20 cellular contexts compared by ENCODE assay signal in genomic region chrX:53656845-53657244, GRCh38. TPM values are rescaled to one million over a fixed set of nuclear protein-coding genes. Genes with fewer than 3 reads are reported as not detected.
A peak's percentile ranks its signal among the peaks of the same experiment; 100 is the strongest.
DNase-seq lines count a peak whose midpoint lies in the region; ATAC-seq, FAIRE-seq and TF ChIP-seq lines count a peak whose summit lies in the region.
"Had no signal": no experiment of that assay in that cellular context is flagged by ENCODE, and none has a peak within 500 bp of the region (broad histone marks: within the 10 kb centered on the region; RNA-seq: fewer than 3 reads in every experiment).

No MANE protein-coding gene starts in this region.

- peak; percentile 67 for FAIRE-seq in D721Med (lab: Jason Lieb, UNC)
- FAIRE-seq in G401.6 (lab: Jason Lieb, UNC), result peak; percentile 48
- peak; percentile 93 for FAIRE-seq in colon (lab: Jason Lieb, UNC)
- FAIRE-seq: GM12891, GM18507 had no signal

- H3K4ac ChIP-seq in mesendoderm (ENCODE audit: low read depth, low read length), result no peak overlapping the region

- no CpG with 5 or more reads among the region's 1 CpG for WGBS in mesendoderm (ENCODE audit: extremely low coverage, insufficient coverage, low lambda C conversion rate)

- intact Hi-C loops in mucosa of descending colon (cut with DNase I, micrococcal nuclease), result no loop called here

- H2BK120ac ChIP-seq in mesendoderm (ENCODE audit: low read depth, low read length), result no peak overlapping the region

- H3K4me3 ChIP-seq in mucosa of descending colon (no peak overlapping the region), mesendoderm (ENCODE audit: low read length) (no peak overlapping the region)
- H3K4me3 ChIP-seq: GM23338 had no signal

- peaks cover 6% of the 10 kb centered on the region for H3K4me1 Mint-ChIP-seq in osteocyte (ENCODE audit: unreplicated experiment)
- H3K4me1 Mint-ChIP-seq: GM23338, H9 had no signal

- H3K9me3 ChIP-seq in mucosa of descending colon, result no peaks in the 10 kb centered on the region
- H3K9me3 ChIP-seq: Caco-2 had no signal

- peaks cover 34% of the 10 kb centered on the region for H3K79me2 ChIP-seq in mesendoderm (ENCODE audit: control insufficient read depth, insufficient read depth, low read length)

- TF ChIP-seq CTCF in D721Med (IDR thresholded peaks at IDR 0.05; ENCODE audit: insufficient read depth, missing control alignments) (no peak), mucosa of descending colon (IDR thresholded peaks at IDR 0.05) (no peak), osteocyte (IDR thresholded peaks at IDR 0.05) (no peak)

- H3K27ac ChIP-seq in mesendoderm (ENCODE audit: low read depth, low read length), result no peak overlapping the region

- no peaks in the 10 kb centered on the region for H3K36me3 ChIP-seq in mucosa of descending colon (ENCODE audit: low read depth)
- no peaks in the 10 kb centered on the region for H3K36me3 ChIP-seq in mesendoderm (ENCODE audit: control insufficient read depth, insufficient read depth, low read length)

- H3K23ac ChIP-seq in mesendoderm (ENCODE audit: low read length), result no peak overlapping the region

- H3K36me3 Mint-ChIP-seq in osteocyte (ENCODE audit: unreplicated experiment), result peaks cover 5% of the 10 kb centered on the region

- H2BK5ac ChIP-seq in mesendoderm (ENCODE audit: low read length), result no peak overlapping the region

- H4K8ac ChIP-seq in mesendoderm (ENCODE audit: low read depth, low read length), result no peak overlapping the region

- H4K5ac ChIP-seq in mesendoderm (ENCODE audit: low read length), result no peak overlapping the region

- H3K18ac ChIP-seq in mesendoderm (ENCODE audit: low read length), result no peak overlapping the region

- peaks cover 2% of the 10 kb centered on the region for H3K9me3 Mint-ChIP-seq in osteocyte (ENCODE audit: unreplicated experiment)
- H3K9me3 Mint-ChIP-seq: CD4-positive, alpha-beta memory T cell; GM23338 had no signal

- H3K4me1 ChIP-seq in mucosa of descending colon (ENCODE audit: low read depth) (peaks cover 5% of the 10 kb centered on the region), mesendoderm (ENCODE audit: control insufficient read depth, low read depth, low read length) (no peaks in the 10 kb centered on the region)
- H3K4me1 ChIP-seq: Caco-2 had no signal

- no peaks in the 10 kb centered on the region for H3K79me1 ChIP-seq in mesendoderm (ENCODE audit: low read length)

- no peak overlapping the region for H3K9ac ChIP-seq in mesendoderm (ENCODE audit: low read length)

- H2AK5ac ChIP-seq in mesendoderm (ENCODE audit: low read length), result no peak overlapping the region

- no peak overlapping the region for H3K56ac ChIP-seq in mesendoderm (ENCODE audit: low read length)

- H3K4me2 ChIP-seq in mesendoderm (ENCODE audit: low read length), result no peak overlapping the region
- H3K4me2 ChIP-seq: GM23338 had no signal

- no peak overlapping the region for H3K4me3 Mint-ChIP-seq in osteocyte (ENCODE audit: unreplicated experiment)
- H3K4me3 Mint-ChIP-seq: CD4-positive, alpha-beta memory T cell; GM23338; H9 had no signal

- no peaks in the 10 kb centered on the region for H3K27me3 ChIP-seq in mesendoderm (ENCODE audit: insufficient read depth, low read length, poor library complexity)

- H2BK15ac ChIP-seq in mesendoderm (replicated peaks; ENCODE audit: low read depth), result no peak overlapping the region

- ATAC-seq in mucosa of descending colon, result peak; percentile 54
- ATAC-seq: GM23338, HCT116 had no signal

- DNase-seq in D721Med (ENCODE audit: insufficient read length, low spot score) (no peak), mucosa of descending colon (no peak), osteocyte (ENCODE audit: extremely low spot score, unreplicated experiment) (no peak), mesendoderm (no peak), RKO (ENCODE audit: low spot score) (no peak)
- DNase-seq in stimulated activated CD4-positive, alpha-beta T cell treated with anti-CD3 and anti-CD28 coated beads, Interleukin-2, amount 100 ng/mL, for 48 hours, result no peak
- DNase-seq: C1 segment of cervical spinal cord; Caco-2; CD4-positive, alpha-beta memory T cell; DMS 273 treated with DMSO at 0.1 percent for 48 hours; DMS79; EL; GF-D8; H9 had no signal

- no peaks in the 10 kb centered on the region for H3K27me3 Mint-ChIP-seq in osteocyte (ENCODE audit: unreplicated experiment)
- H3K27me3 Mint-ChIP-seq: CD4-positive, alpha-beta memory T cell had no signal

- no peak overlapping the region for H3K27ac Mint-ChIP-seq in osteocyte (ENCODE audit: unreplicated experiment)
- H3K27ac Mint-ChIP-seq: GM23338, H9 had no signal

RNA-seq across cellular contexts. Expression of gene HUWE1, which starts 29.7 kb away (rescaled TPM):
- 100 to 1,000 TPM; 136 to 200 (median 152) TPM for total RNA-seq in mucosa of descending colon
- 177 and 192 TPM in 2 replicates for total RNA-seq in osteocyte
- 48.4 TPM for polyA plus RNA-seq in mesendoderm (2013, experiment 1 of 2)
- polyA plus RNA-seq in mesendoderm (2013, experiment 2 of 2), result 44.3 TPM
